In genomic region chr9:86557063-86557766, GRCh38 we compare ENCODE assay signal across 15 cellular contexts.
A peak's percentile ranks its signal among the peaks of the same experiment; 100 is the strongest.
DNase-seq lines count a peak whose midpoint lies in the region; ATAC-seq, FAIRE-seq and TF ChIP-seq lines count a peak whose summit lies in the region.
"Had no signal": no experiment of that assay in that cellular context is flagged by ENCODE, and none has a peak within 500 bp of the region (broad histone marks: within the 10 kb centered on the region; RNA-seq: fewer than 3 reads in every experiment).

No MANE protein-coding gene starts in this region.

- H3K27me3 Mint-ChIP-seq in MCF 10A (ENCODE audit: insufficient read depth, unreplicated experiment) (no peaks in the 10 kb centered on the region), astrocyte (ENCODE audit: low read depth, unreplicated experiment) (peaks cover 5% of the 10 kb centered on the region)

- H3K9me2 ChIP-seq in Karpas-422 (replicated peaks; ENCODE audit: insufficient read depth, low read length) = no peaks in the 10 kb centered on the region

- intact Hi-C loops in MCF 10A (cut with micrococcal nuclease) (no loop called here), breast epithelium (cut with DNase I; ENCODE audit: low total_unique reads) (no loop called here), stomach (cut with DNase I; ENCODE audit: low total_unique reads) (no loop called here)

- no peaks in the 10 kb centered on the region for H3K4me1 ChIP-seq in breast epithelium
- peaks cover 3% of the 10 kb centered on the region for H3K4me1 ChIP-seq in astrocyte (ENCODE audit: insufficient read depth, low read length)
- peaks cover 15% of the 10 kb centered on the region for H3K4me1 ChIP-seq in keratinocyte (ENCODE audit: control insufficient read depth, extremely low read depth, insufficient read depth, low read length)
- H3K4me1 ChIP-seq in stomach = no peaks in the 10 kb centered on the region
- no peaks in the 10 kb centered on the region for H3K4me1 ChIP-seq in Karpas-422 (ENCODE audit: low read length)
- H3K4me1 ChIP-seq: upper lobe of left lung had no signal

- peak; percentile 60 for FAIRE-seq in astrocyte (lab: Jason Lieb, UNC)
- FAIRE-seq in keratinocyte (lab: Jason Lieb, UNC) = peak; percentile 100

- H4K20me1 ChIP-seq in astrocyte (ENCODE audit: insufficient read depth, low read length) = no peaks in the 10 kb centered on the region
- no peaks in the 10 kb centered on the region for H4K20me1 ChIP-seq in keratinocyte (ENCODE audit: control insufficient read depth, extremely low read depth, insufficient read depth, low read length)
- H4K20me1 ChIP-seq in Karpas-422 (ENCODE audit: insufficient read depth, low read depth, low read length) = no peaks in the 10 kb centered on the region

- DNase-seq in MCF 10A (ENCODE audit: unreplicated experiment) (peak; percentile 82), breast epithelium (ENCODE audit: low spot score in 2 of 2) (no peak), astrocyte (ENCODE audit: low read depth) (peak; percentile 56), keratinocyte (ENCODE audit: low read depth, low spot score) (peak; percentile 92), stromal cell of bone marrow (ENCODE audit: low read depth) (peak; percentile 97), stomach (no peak), Karpas-422 (no peak)
- DNase-seq: 8988T, anterior cingulate cortex, H9, NCI-H69, upper lobe of left lung had no signal

- H3K9me3 Mint-ChIP-seq in MCF 10A (ENCODE audit: unreplicated experiment) (no peaks in the 10 kb centered on the region), astrocyte (ENCODE audit: unreplicated experiment) (peaks cover 4% of the 10 kb centered on the region)
- H3K9me3 Mint-ChIP-seq: H9 had no signal

- H3K27ac Mint-ChIP-seq in MCF 10A (ENCODE audit: low read depth, unreplicated experiment) (no peak overlapping the region), astrocyte (ENCODE audit: unreplicated experiment) (peak overlapping the region; percentile 1)
- H3K27ac Mint-ChIP-seq: H9, progenitor cell of endocrine pancreas had no signal

- H3K4me2 ChIP-seq in astrocyte (ENCODE audit: low read length) (peak overlapping the region; percentile 19), keratinocyte (ENCODE audit: control insufficient read depth, extremely low read depth, insufficient read depth, low read depth, low read length) (peak overlapping the region; percentile 39), Karpas-422 (ENCODE audit: low read depth, low read length, poor library complexity, severe bottlenecking) (no peak overlapping the region)

- 63 to 70% (median 64%) methylated on average over 7 of the region's 7 CpGs for WGBS in stomach, 5 donors

- no TSS peak for BruUV-seq in MCF 10A (replicated peaks; lab: Mats Ljungman, UMichigan)

- H3K27me3 ChIP-seq in breast epithelium = no peaks in the 10 kb centered on the region
- H3K27me3 ChIP-seq in astrocyte (ENCODE audit: insufficient read depth, low read length) = no peaks in the 10 kb centered on the region
- H3K27me3 ChIP-seq in keratinocyte (ENCODE audit: control insufficient read depth, extremely low read depth, insufficient read depth, low read length) = no peaks in the 10 kb centered on the region
- no peaks in the 10 kb centered on the region for H3K27me3 ChIP-seq in stomach
- H3K27me3 ChIP-seq in Karpas-422 (ENCODE audit: low read length) = no peaks in the 10 kb centered on the region
- H3K27me3 ChIP-seq: upper lobe of left lung had no signal

- dilution Hi-C loops in keratinocyte (cut with MboI; ENCODE audit: extremely low pct_ligation_motif_present, low sequenced_read_pairs) = no loop called here

- H2AFZ ChIP-seq in astrocyte (ENCODE audit: low read depth, low read length) (no peak overlapping the region), keratinocyte (ENCODE audit: control insufficient read depth, low read length) (no peak overlapping the region), Karpas-422 (ENCODE audit: low read length) (no peak overlapping the region)

- H3K4me1 Mint-ChIP-seq in MCF 10A (ENCODE audit: insufficient read depth, unreplicated experiment) (peaks cover 13% of the 10 kb centered on the region), astrocyte (ENCODE audit: low read depth, unreplicated experiment) (peaks cover 15% of the 10 kb centered on the region)

- H3K36me3 ChIP-seq in breast epithelium = no peaks in the 10 kb centered on the region
- no peaks in the 10 kb centered on the region for H3K36me3 ChIP-seq in astrocyte (ENCODE audit: insufficient read depth, low read length)
- H3K36me3 ChIP-seq in keratinocyte (ENCODE audit: control insufficient read depth in 2 of 2, extremely low read depth in 1 of 2, insufficient read depth in 2 of 2, low read length in 2 of 2) = no peaks in the 10 kb centered on the region
- H3K36me3 ChIP-seq in stomach = no peaks in the 10 kb centered on the region
- H3K36me3 ChIP-seq in Karpas-422 (ENCODE audit: insufficient read depth, low read length) = no peaks in the 10 kb centered on the region
- H3K36me3 ChIP-seq: upper lobe of left lung had no signal

- H3K9me3 ChIP-seq in breast epithelium (no peaks in the 10 kb centered on the region), astrocyte (ENCODE audit: insufficient read depth, low read depth, low read length) (no peaks in the 10 kb centered on the region), keratinocyte (ENCODE audit: control insufficient read depth, low read depth, low read length) (no peaks in the 10 kb centered on the region), stomach (no peaks in the 10 kb centered on the region), Karpas-422 (ENCODE audit: low read length) (no peaks in the 10 kb centered on the region)
- H3K9me3 ChIP-seq: upper lobe of left lung had no signal

- H3K27ac ChIP-seq in breast epithelium = peak overlapping the region in 1 of 2 donors; percentile 10
- H3K27ac ChIP-seq in astrocyte (ENCODE audit: low read depth, low read length) = no peak overlapping the region
- H3K27ac ChIP-seq in keratinocyte (ENCODE audit: control insufficient read depth, insufficient read depth, low read length) = peak overlapping the region; percentile 62
- H3K27ac ChIP-seq in stomach = no peak overlapping the region
- H3K27ac ChIP-seq in Karpas-422 (ENCODE audit: low read length) = no peak overlapping the region
- H3K27ac ChIP-seq: upper lobe of left lung had no signal

- H3K4me3 ChIP-seq in breast epithelium (no peak overlapping the region), astrocyte (ENCODE audit: insufficient read depth, low read depth, low read length) (no peak overlapping the region), keratinocyte (ENCODE audit: control insufficient read depth in 2 of 3, extremely low read depth in 1 of 3, insufficient read depth in 2 of 3, low read depth in 1 of 3, low read length in 3 of 3) (no peak overlapping the region), stomach (no peak overlapping the region), Karpas-422 (ENCODE audit: low read length) (no peak overlapping the region)
- H3K4me3 ChIP-seq: upper lobe of left lung had no signal

- TF ChIP-seq POLR2A in breast epithelium (IDR thresholded peaks at IDR 0.05) = no peak
- TF ChIP-seq POLR2A in stomach (IDR thresholded peaks at IDR 0.05) = no peak

- no peaks in the 10 kb centered on the region for H3K79me2 ChIP-seq in astrocyte (ENCODE audit: insufficient read depth, low read length)
- H3K79me2 ChIP-seq in keratinocyte (ENCODE audit: control insufficient read depth, insufficient read depth, low read length) = no peaks in the 10 kb centered on the region
- no peaks in the 10 kb centered on the region for H3K79me2 ChIP-seq in Karpas-422 (ENCODE audit: low read length)

- TF ChIP-seq CTCF in MCF 10A (IDR thresholded peaks at IDR 0.05; ENCODE audit: unreplicated experiment) (no peak), breast epithelium (IDR thresholded peaks at IDR 0.05) (no peak), astrocyte (IDR thresholded peaks at IDR 0.05; ENCODE audit: insufficient read depth, low read depth, low read length) (no peak), keratinocyte (optimal IDR thresholded peaks at IDR 0.05 in 1 of 3, IDR thresholded peaks at IDR 0.05 in 1 of 3, conservative IDR thresholded peaks at IDR 0.05 in 1 of 3; ENCODE audit: extremely low read depth in 1 of 3, insufficient read depth in 2 of 3, low read length in 3 of 3) (peak; percentile 17 to 32 (median 30)), stomach (IDR thresholded peaks at IDR 0.05) (no peak)

- no peaks in the 10 kb centered on the region for H3K9me1 ChIP-seq in keratinocyte (ENCODE audit: control insufficient read depth, extremely low read depth, insufficient read depth, low read length)

- POLR2A ChIA-PET in MCF 10A (lab: Yijun Ruan, JAX) = interaction anchor here (1.0 to 1.3 kb wide), 2 partner anchors 28 to 43 kb away, joined by 3 to 5 read pairs; no protein-coding TSS in a partner anchor

- no peak for ATAC-seq in GM21723 (IDR thresholded peaks at IDR 0.05; ENCODE audit: unreplicated experiment)
- ATAC-seq: left lobe of liver had no signal

- H3K4me3 Mint-ChIP-seq in MCF 10A (ENCODE audit: unreplicated experiment) = no peak overlapping the region
- H3K4me3 Mint-ChIP-seq in astrocyte (ENCODE audit: unreplicated experiment) = no peak overlapping the region
- H3K4me3 Mint-ChIP-seq: H9 had no signal

- H3K9ac ChIP-seq in astrocyte (ENCODE audit: low read length) (no peak overlapping the region), keratinocyte (ENCODE audit: control insufficient read depth, extremely low read depth, insufficient read depth, low read length) (peak overlapping the region; percentile 0), Karpas-422 (ENCODE audit: low read length) (no peak overlapping the region)

- no peaks in the 10 kb centered on the region for H3K36me3 Mint-ChIP-seq in MCF 10A (ENCODE audit: insufficient read depth, unreplicated experiment)
- no peaks in the 10 kb centered on the region for H3K36me3 Mint-ChIP-seq in astrocyte (ENCODE audit: low read depth, unreplicated experiment)

- no peak for TF ChIP-seq EP300 in stomach (IDR thresholded peaks at IDR 0.05)

- CTCF ChIA-PET in MCF 10A (lab: Yijun Ruan, JAX) = interaction anchor here (1.0 to 1.1 kb wide), 2 partner anchors 8 to 57 kb away, joined by 3 to 6 read pairs; no protein-coding TSS in a partner anchor

Comparison
In these comparisons a context has a peak if more than half of its experiments do, and no peak if none do; other contexts are left out.
1. DNase-seq: peak in MCF 10A (single experiment), astrocyte (single experiment), keratinocyte (single experiment) and stromal cell of bone marrow (single experiment); none in breast epithelium (0 of 2), stomach (single experiment) and Karpas-422 (single experiment).
2. CTCF ChIP-seq: peak in keratinocyte (3 of 3); none in MCF 10A (single experiment), breast epithelium (0 of 3), astrocyte (single experiment) and stomach (0 of 7).